In the genomic region with DNA sequence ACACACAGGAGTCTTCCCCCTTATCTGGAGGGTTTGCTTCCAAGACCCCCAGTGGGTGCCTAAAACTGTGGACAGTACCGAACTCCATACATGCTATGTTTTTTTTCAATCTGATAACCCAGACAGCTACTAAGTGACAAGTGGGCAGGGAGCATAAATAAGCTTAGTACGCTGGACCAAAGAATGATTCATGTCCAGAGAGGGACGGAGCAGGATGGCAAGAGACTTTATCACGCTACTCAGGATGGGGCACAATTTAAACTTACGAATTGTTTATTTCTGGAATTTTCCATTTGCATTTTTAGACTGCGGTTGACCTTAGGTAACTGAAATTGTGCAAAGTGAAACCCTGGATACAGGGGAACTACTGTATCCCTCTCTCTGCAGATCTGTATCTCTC, we compare ENCODE assay signal across 31 cellular contexts.
"Had no signal": no experiment of that assay in that cellular context is flagged by ENCODE, and none has a peak within 500 bp of the region (broad histone marks: within the 10 kb centered on the region; RNA-seq: fewer than 3 reads in every experiment).

No MANE protein-coding gene starts in this region.

- H3K4me1 ChIP-seq: foreskin keratinocyte had no signal

- H3K27me3 ChIP-seq: brain microvascular endothelial cell had no signal

- ATAC-seq: activated T-cell treated with anti-CD3 and anti-CD28 coated beads, Interleukin-2, amount 50 U/mL, for 72 hours; effector memory CD8-positive, alpha-beta T cell; foreskin keratinocyte; gastrocnemius medialis; heart right ventricle had no signal

- FAIRE-seq: astrocyte, bronchial epithelial cell, colon had no signal

- H3K4me1 Mint-ChIP-seq: activated CD4-positive, alpha-beta memory T cell treated with anti-CD3 and anti-CD28 coated beads, Interleukin-2, amount 10 ng/mL, durations not matched to agents 7 days and 5 days; activated CD4-positive, alpha-beta T cell treated with anti-CD3 and anti-CD28 coated beads, Interleukin-2, amount 10 ng/mL, durations not matched to agents 7 days and 5 days had no signal

- H3K9me3 ChIP-seq: esophagus muscularis mucosa, gastrocnemius medialis, heart right ventricle had no signal

- H3K36me3 Mint-ChIP-seq: activated naive CD8-positive, alpha-beta T cell had no signal

- H3K36me3 ChIP-seq: brain microvascular endothelial cell, esophagus muscularis mucosa, gastrocnemius medialis, heart right ventricle had no signal

- DNase-seq: activated CD4-positive, alpha-beta memory T cell treated with anti-CD3 and anti-CD28 coated beads, Interleukin-2, amount 10 ng/mL, durations not matched to agents 7 days and 5 days; activated CD4-positive, alpha-beta T cell treated with anti-CD3 and anti-CD28 coated beads for 1 hour; activated CD4-positive, alpha-beta T cell treated with anti-CD3 and anti-CD28 coated beads for 4 hours; activated CD4-positive, alpha-beta T cell treated with anti-CD3 and anti-CD28 coated beads, Interleukin-2, amount 10 ng/mL, durations not matched to agents 7 days and 5 days; activated CD4-positive, alpha-beta T cell treated with anti-CD3 and anti-CD28 coated beads, Interleukin-2, amount 50 U/mL, for 4 hours; activated CD8-positive, alpha-beta memory T cell treated with anti-CD3 and anti-CD28 coated beads, Interleukin-2, amount 50 U/mL, for 48 hours; activated gamma-delta T cell treated with Interleukin-2 at 50 U/mL for 16 hours; activated naive CD4-positive, alpha-beta T cell treated with anti-CD3 and anti-CD28 coated beads, Interleukin-2, amount 50 U/mL, for 16 hours; activated naive CD4-positive, alpha-beta T cell treated with Interleukin-2 at 50 U/mL for 16 hours; activated T-cell treated with anti-CD3 and anti-CD28 coated beads for 4 hours; activated T-cell treated with anti-CD3 and anti-CD28 coated beads, Interleukin-2, amount 50 U/mL, for 24 hours; activated T-cell treated with anti-CD3 and anti-CD28 coated beads, Interleukin-2, amount 50 U/mL, for 72 hours; amniotic stem cell; anterior cingulate cortex; brain microvascular endothelial cell; caudate nucleus; cortex of kidney; dermis blood vessel endothelial cell; effector CD4-positive, alpha-beta T cell; effector memory CD8-positive, alpha-beta T cell; erythroblast; foreskin keratinocyte; gastrocnemius medialis; glutamatergic neuron; heart right ventricle; T-helper 2 cell had no signal

- H3K4me3 ChIP-seq: esophagus muscularis mucosa, gastrocnemius medialis, heart right ventricle had no signal

- H3K9me3 Mint-ChIP-seq: activated CD4-positive, alpha-beta memory T cell treated with anti-CD3 and anti-CD28 coated beads, Interleukin-2, amount 10 ng/mL, durations not matched to agents 7 days and 5 days; activated CD4-positive, alpha-beta T cell treated with anti-CD3 and anti-CD28 coated beads, Interleukin-2, amount 10 ng/mL, durations not matched to agents 7 days and 5 days; activated T-cell treated with anti-CD3 and anti-CD28 coated beads, Interleukin-2, amount 50 U/mL, for 24 hours; activated T-cell treated with anti-CD3 and anti-CD28 coated beads, Interleukin-2, amount 50 U/mL, for 72 hours; effector memory CD8-positive, alpha-beta T cell had no signal

- H3K27ac Mint-ChIP-seq: activated CD4-positive, alpha-beta memory T cell treated with anti-CD3 and anti-CD28 coated beads, Interleukin-2, amount 10 ng/mL, durations not matched to agents 7 days and 5 days; activated CD4-positive, alpha-beta T cell treated with anti-CD3 and anti-CD28 coated beads, Interleukin-2, amount 10 ng/mL, durations not matched to agents 7 days and 5 days; activated naive CD8-positive, alpha-beta T cell; activated T-cell treated with anti-CD3 and anti-CD28 coated beads, Interleukin-2, amount 50 U/mL, for 24 hours; activated T-cell treated with anti-CD3 and anti-CD28 coated beads, Interleukin-2, amount 50 U/mL, for 72 hours; effector memory CD8-positive, alpha-beta T cell had no signal

- H3K27ac ChIP-seq: brain microvascular endothelial cell, esophagus muscularis mucosa, foreskin keratinocyte, gastrocnemius medialis, heart right ventricle had no signal

- H3K4me3 Mint-ChIP-seq: activated CD4-positive, alpha-beta memory T cell treated with anti-CD3 and anti-CD28 coated beads, Interleukin-2, amount 10 ng/mL, durations not matched to agents 7 days and 5 days; activated CD4-positive, alpha-beta T cell treated with anti-CD3 and anti-CD28 coated beads, Interleukin-2, amount 10 ng/mL, durations not matched to agents 7 days and 5 days; activated naive CD8-positive, alpha-beta T cell; activated T-cell treated with anti-CD3 and anti-CD28 coated beads, Interleukin-2, amount 50 U/mL, for 24 hours; activated T-cell treated with anti-CD3 and anti-CD28 coated beads, Interleukin-2, amount 50 U/mL, for 72 hours; effector memory CD8-positive, alpha-beta T cell had no signal
